31 cellular contexts compared by ENCODE assay signal in the genomic region with DNA sequence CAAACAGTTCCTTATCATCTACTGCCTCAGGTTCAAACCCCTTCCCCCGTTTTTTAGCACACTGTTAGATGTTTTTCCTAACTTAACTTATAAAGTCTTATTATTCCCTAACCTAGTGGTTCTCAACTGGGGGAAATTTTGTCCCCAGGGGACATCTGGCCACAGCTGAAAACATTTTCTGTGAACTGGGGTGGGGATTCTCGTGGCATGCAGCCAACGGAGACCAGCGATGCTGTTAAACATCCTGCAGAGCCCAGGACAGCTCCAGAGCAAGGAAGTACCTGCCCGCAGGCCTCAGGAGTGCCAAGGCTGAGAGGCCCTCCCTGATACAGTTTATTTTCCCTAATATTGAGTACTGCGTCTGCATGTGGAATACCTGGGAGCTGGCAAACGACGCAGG.
"Had no signal": no experiment of that assay in that cellular context is flagged by ENCODE, and none has a peak within 500 bp of the region (broad histone marks: within the 10 kb centered on the region; RNA-seq: fewer than 3 reads in every experiment).

No MANE protein-coding gene starts in this region.

- H3K4me3 ChIP-seq: body of pancreas, coronary artery, dorsolateral prefrontal cortex, gastrocnemius medialis, heart left ventricle, hepatocyte had no signal

- H3K27ac Mint-ChIP-seq: activated CD4-positive, alpha-beta memory T cell treated with anti-CD3 and anti-CD28 coated beads for 36 hours; activated CD4-positive, alpha-beta T cell treated with anti-CD3 and anti-CD28 coated beads for 36 hours; activated CD4-positive, alpha-beta T cell treated with anti-CD3 and anti-CD28 coated beads, Interleukin-2, amount 10 ng/mL, durations not matched to agents 24 days and 14 days; activated naive CD8-positive, alpha-beta T cell; activated T-helper 17 cell treated with anti-CD3 and anti-CD28 coated beads, Interleukin-2, amount 50 U/mL, for 72 hours; dendritic cell treated with granulocyte-macrophage colony-stimulating factor and Interleukin-4, amounts not matched to agents 40 ng/mL and 50 ng/mL, for 4 days; endodermal cell had no signal

- H3K4me2 ChIP-seq: hepatocyte had no signal

- H3K9me3 ChIP-seq: body of pancreas, gastrocnemius medialis, heart left ventricle had no signal

- H3K9me3 Mint-ChIP-seq: activated CD4-positive, alpha-beta memory T cell treated with anti-CD3 and anti-CD28 coated beads for 36 hours; activated CD4-positive, alpha-beta T cell treated with anti-CD3 and anti-CD28 coated beads, Interleukin-2, amount 10 ng/mL, durations not matched to agents 24 days and 14 days; activated T-cell treated with anti-CD3 and anti-CD28 coated beads, Interleukin-2, amount 50 U/mL, for 4 hours; activated T-helper 17 cell treated with anti-CD3 and anti-CD28 coated beads, Interleukin-2, amount 50 U/mL, for 72 hours; dendritic cell treated with granulocyte-macrophage colony-stimulating factor and Interleukin-4, amounts not matched to agents 40 ng/mL and 50 ng/mL, for 4 days; endodermal cell had no signal

- H3K27ac ChIP-seq: body of pancreas, coronary artery, foreskin keratinocyte, gastrocnemius medialis, heart left ventricle, hepatocyte had no signal

- H3K27me3 Mint-ChIP-seq: activated CD4-positive, alpha-beta memory T cell treated with anti-CD3 and anti-CD28 coated beads for 36 hours; activated CD4-positive, alpha-beta T cell treated with anti-CD3 and anti-CD28 coated beads for 36 hours; activated naive CD8-positive, alpha-beta T cell; activated T-helper 17 cell treated with anti-CD3 and anti-CD28 coated beads, Interleukin-2, amount 50 U/mL, for 72 hours; dendritic cell treated with granulocyte-macrophage colony-stimulating factor and Interleukin-4, amounts not matched to agents 40 ng/mL and 50 ng/mL, for 4 days had no signal

- H3K36me3 Mint-ChIP-seq: activated CD4-positive, alpha-beta memory T cell treated with anti-CD3 and anti-CD28 coated beads for 36 hours; activated naive CD8-positive, alpha-beta T cell had no signal

- H3K27me3 ChIP-seq: body of pancreas, dorsolateral prefrontal cortex, foreskin keratinocyte, gastrocnemius medialis, heart left ventricle, hepatocyte had no signal

- DNase-seq: activated CD4-positive, alpha-beta memory T cell treated with anti-CD3 and anti-CD28 coated beads for 36 hours; activated CD4-positive, alpha-beta T cell treated with anti-CD3 and anti-CD28 coated beads for 36 hours; activated CD4-positive, alpha-beta T cell treated with anti-CD3 and anti-CD28 coated beads, Interleukin-2, amount 10 ng/mL, durations not matched to agents 24 days and 14 days; activated CD4-positive, CD25-positive, alpha-beta regulatory T cell; activated CD4-positive, CD25-positive, alpha-beta regulatory T cell treated with anti-CD3 and anti-CD28 coated beads, Interleukin-2, amount 50 U/mL, for 72 hours; activated CD8-positive, alpha-beta memory T cell treated with anti-CD3 and anti-CD28 coated beads, Interleukin-2, amount 50 U/mL, for 48 hours; activated effector memory CD4-positive, alpha-beta T cell treated with Interleukin-2 at 50 U/mL for 16 hours; activated gamma-delta T cell treated with Interleukin-2 at 50 U/mL for 16 hours; activated naive CD4-positive, alpha-beta T cell treated with anti-CD3 and anti-CD28 coated beads, Interleukin-2, amount 50 U/mL, for 16 hours; activated naive CD4-positive, alpha-beta T cell treated with Interleukin-2 at 50 U/mL for 16 hours; activated T-cell treated with anti-CD3 and anti-CD28 coated beads for 4 hours; activated T-cell treated with anti-CD3 and anti-CD28 coated beads, Interleukin-2, amount 50 U/mL, for 4 hours; amygdala; aorta; body of pancreas; central memory CD4-positive, alpha-beta T cell; cerebellar nuclear complex; dorsolateral prefrontal cortex; effector memory CD4-positive, alpha-beta T cell; endodermal cell; foreskin keratinocyte; gastrocnemius medialis; glutamatergic neuron; T-helper 2 cell had no signal

- ATAC-seq: activated CD4-positive, alpha-beta T cell treated with anti-CD3 and anti-CD28 coated beads for 36 hours; activated T-cell treated with anti-CD3 and anti-CD28 coated beads, Interleukin-2, amount 50 U/mL, for 4 hours; activated T-helper 17 cell treated with anti-CD3 and anti-CD28 coated beads, Interleukin-2, amount 50 U/mL, for 72 hours; body of pancreas; esophagus mucosa; foreskin keratinocyte; gastrocnemius medialis; heart left ventricle had no signal

- H2AFZ ChIP-seq: hepatocyte had no signal

- H3K4me3 Mint-ChIP-seq: activated CD4-positive, alpha-beta memory T cell treated with anti-CD3 and anti-CD28 coated beads for 36 hours; activated CD4-positive, alpha-beta T cell treated with anti-CD3 and anti-CD28 coated beads for 36 hours; activated CD4-positive, alpha-beta T cell treated with anti-CD3 and anti-CD28 coated beads, Interleukin-2, amount 10 ng/mL, durations not matched to agents 24 days and 14 days; activated naive CD8-positive, alpha-beta T cell; activated T-cell treated with anti-CD3 and anti-CD28 coated beads, Interleukin-2, amount 50 U/mL, for 4 hours; activated T-helper 17 cell treated with anti-CD3 and anti-CD28 coated beads, Interleukin-2, amount 50 U/mL, for 72 hours; dendritic cell treated with granulocyte-macrophage colony-stimulating factor and Interleukin-4, amounts not matched to agents 40 ng/mL and 50 ng/mL, for 4 days; endodermal cell had no signal

- H3K36me3 ChIP-seq: gastrocnemius medialis, heart left ventricle had no signal
